ENCODE assay signal across 21 cellular contexts in genomic region chr2:80874374-80874773, GRCh38.
DNase-seq lines count a peak whose midpoint lies in the region; ATAC-seq, FAIRE-seq and TF ChIP-seq lines count a peak whose summit lies in the region.
"Had no signal": no experiment of that assay in that cellular context is flagged by ENCODE, and none has a peak within 500 bp of the region (broad histone marks: within the 10 kb centered on the region; RNA-seq: fewer than 3 reads in every experiment).

No MANE protein-coding gene starts in this region.

- peak; percentile 94 for ATAC-seq in GM23338
- ATAC-seq in activated CD4-positive, alpha-beta T cell treated with anti-CD3 and anti-CD28 coated beads for 36 hours = no peak
- ATAC-seq: A549, HepG2 had no signal

- H3K9ac ChIP-seq in HUES6 (ENCODE audit: low read length) (peak overlapping the region; percentile 34), H1 (replicated peaks in 1 of 4; ENCODE audit: extremely low read depth in 1 of 4, low read depth in 3 of 4, low read length in 3 of 4) (no peak overlapping the region)
- H3K9ac ChIP-seq: BLaER1 had no signal

- 0 out of 2 replicates have a peak, but pooled peaks cover 5% of the 10 kb centered on the region for H3K9me2 ChIP-seq in GM23338 (ENCODE audit: insufficient read depth)

- H3K27me3 Mint-ChIP-seq in GM23338 (ENCODE audit: insufficient read depth, low read depth, poor library complexity) = peaks cover 2% of the 10 kb centered on the region
- H3K27me3 Mint-ChIP-seq in activated CD4-positive, alpha-beta T cell treated with anti-CD3 and anti-CD28 coated beads for 36 hours = no peaks in the 10 kb centered on the region
- H3K27me3 Mint-ChIP-seq: CD4-positive, alpha-beta memory T cell; IgD-negative memory B cell had no signal

- no peak overlapping the region for H2AFZ ChIP-seq in GM23338
- H2AFZ ChIP-seq in H1 (ENCODE audit: low read length) = no peak overlapping the region

- intact Hi-C loops in activated CD4-positive, alpha-beta T cell treated with anti-CD3 and anti-CD28 coated beads for 36 hours (cut with DNase I, micrococcal nuclease) = no loop called here

- no peaks in the 10 kb centered on the region for H3K36me3 ChIP-seq in GM23338 (ENCODE audit: insufficient read depth)
- no peaks in the 10 kb centered on the region for H3K36me3 ChIP-seq in HUES6 (ENCODE audit: control insufficient read depth, insufficient read depth, low read length)
- no peaks in the 10 kb centered on the region for H3K36me3 ChIP-seq in H1 (ENCODE audit: control insufficient read depth in 2 of 4, insufficient read depth in 4 of 4, low read length in 3 of 4)
- H3K36me3 ChIP-seq: BLaER1 had no signal

- H2BK20ac ChIP-seq in H1 (ENCODE audit: low read length) = no peak overlapping the region

- no peak overlapping the region for H4K8ac ChIP-seq in H1 (ENCODE audit: extremely low read depth, insufficient read depth, low read length)

- FAIRE-seq in H1 (lab: Jason Lieb, UNC) = peak; percentile 13
- FAIRE-seq: A549, GM12892, GM18507, HepG2 had no signal

- 0 out of 2 replicates have a peak overlapping the region, but pooled peaks have one; percentile 3 for H3K4me3 ChIP-seq in GM23338
- peak overlapping the region; percentile 20 for H3K4me3 ChIP-seq in HUES6 (ENCODE audit: low read depth, low read length)
- H3K4me3 ChIP-seq in H1 (ENCODE audit: extremely low read depth in 1 of 4, insufficient read depth in 2 of 4, low read depth in 3 of 4, low read length in 4 of 4) = peak overlapping the region in 1 of 4 experiments; percentile 40; a peak in 2 of 8 replicates
- H3K4me3 ChIP-seq: A549, BLaER1 had no signal

- H2AK5ac ChIP-seq in H1 (ENCODE audit: low read depth, low read length) = no peak overlapping the region

- peak; percentile 43 for DNase-seq in GM23338 (ENCODE audit: low spot score)
- no peak for DNase-seq in H1 (ENCODE audit: low read depth in 1 of 2, low spot score in 2 of 2)
- DNase-seq in iPS-NIHi11 (ENCODE audit: low spot score) = peak; percentile 21
- DNase-seq in activated CD4-positive, alpha-beta T cell treated with anti-CD3 and anti-CD28 coated beads for 36 hours = no peak
- no peak for DNase-seq in AG20443 (ENCODE audit: low spot score)
- DNase-seq in RPMI8226 = no peak
- DNase-seq: CD4-positive, alpha-beta memory T cell; DMS153; DMS79; GDM1; GOT3; HCEC 1CT had no signal

- no peak overlapping the region for H3K56ac ChIP-seq in H1 (replicated peaks; ENCODE audit: insufficient read length, low read depth, low read length)

- H3K4ac ChIP-seq in H1 (replicated peaks; ENCODE audit: insufficient read length, low read depth, low read length) = no peak overlapping the region

- peak in 1 of 2 experiments; percentile 54; a peak in 1 of 3 replicates for TF ChIP-seq EP300 in H1 (IDR thresholded peaks at IDR 0.05; ENCODE audit: borderline replicate concordance in 1 of 2, low read depth in 2 of 2, low read length in 2 of 2)

- no peak overlapping the region for H2BK12ac ChIP-seq in H1 (ENCODE audit: low read depth, low read length)

- H3K18ac ChIP-seq in H1 (ENCODE audit: extremely low read depth, low read length) = no peak overlapping the region

- H2BK120ac ChIP-seq in H1 (replicated peaks; ENCODE audit: low read depth, low read length) = no peak overlapping the region

- 20% methylated on average over 2 of the region's 2 CpGs; no CpG with 5 or more reads in 1 of the 2 experiments for WGBS in H1 (ENCODE audit: extremely low coverage in 1 of 2, insufficient coverage in 1 of 2, insufficient read length in 1 of 2, insufficient replicate concordance in 2 of 2, low coverage in 1 of 2, low lambda C conversion rate in 2 of 2, missing lambda C conversion rate in 1 of 2), 2 experiments

- no peaks in the 10 kb centered on the region for H3K79me1 ChIP-seq in H1 (ENCODE audit: low read depth, low read length)

- TF ChIP-seq POLR2A in H1 (IDR thresholded peaks at IDR 0.05; ENCODE audit: control extremely low read depth in 1 of 2, low read depth in 2 of 2, low read length in 2 of 2) = no peak

- H3K27ac Mint-ChIP-seq in GM23338 = peak overlapping the region; percentile 82
- H3K27ac Mint-ChIP-seq in activated CD4-positive, alpha-beta T cell treated with anti-CD3 and anti-CD28 coated beads for 36 hours = no peak overlapping the region
- H3K27ac Mint-ChIP-seq: CD14-positive monocyte; CD4-positive, alpha-beta memory T cell; IgD-negative memory B cell had no signal

- peak overlapping the region; percentile 94 for H4K5ac ChIP-seq in H1 (ENCODE audit: insufficient read length, low read depth, low read length)

- no peak overlapping the region for H3K14ac ChIP-seq in H1 (ENCODE audit: insufficient read length)

- no peaks in the 10 kb centered on the region for H3F3A ChIP-seq in GM23338 (replicated peaks; ENCODE audit: low read depth)

- H3K4me3 Mint-ChIP-seq in GM23338 = peak overlapping the region; percentile 50
- no peak overlapping the region for H3K4me3 Mint-ChIP-seq in activated CD4-positive, alpha-beta T cell treated with anti-CD3 and anti-CD28 coated beads for 36 hours
- H3K4me3 Mint-ChIP-seq: CD14-positive monocyte; CD4-positive, alpha-beta memory T cell; IgD-negative memory B cell had no signal

- no peak for TF ChIP-seq RAD21 in H1 (IDR thresholded peaks at IDR 0.05 in 1 of 2, conservative IDR thresholded peaks at IDR 0.05 in 1 of 2; ENCODE audit: low read depth in 2 of 2, low read length in 2 of 2)

- H3K4me2 ChIP-seq in GM23338 = peak overlapping the region; percentile 0
- H3K4me2 ChIP-seq in H1 (ENCODE audit: insufficient read depth in 1 of 2, low read depth in 2 of 2, low read length in 2 of 2) = peak overlapping the region; percentile 37 to 39; a peak in 3 of 4 replicates
- H3K4me2 ChIP-seq: A549, BLaER1 had no signal

- POLR2A ChIA-PET in H1 (lab: Charles Lee; ENCODE audit: partially characterized antibody) = interaction anchor here (1.0 kb wide), 1 partner anchor 11 kb away, joined by 3 read pairs; no protein-coding TSS in a partner anchor
- POLR2A ChIA-PET in activated CD4-positive, alpha-beta T cell treated with anti-CD3 and anti-CD28 coated beads for 36 hours (lab: Charles Lee) = no interaction called here

- H3K79me2 ChIP-seq in GM23338 (replicated peaks; ENCODE audit: insufficient read depth) (no peaks in the 10 kb centered on the region), H1 (ENCODE audit: control insufficient read depth in 1 of 2, insufficient read depth in 2 of 2, low read length in 2 of 2) (no peaks in the 10 kb centered on the region)

- CTCF ChIA-PET in H1 (lab: Charles Lee; ENCODE audit: partially characterized antibody) = no interaction called here
- CTCF ChIA-PET in activated CD4-positive, alpha-beta T cell treated with anti-CD3 and anti-CD28 coated beads for 36 hours (lab: Charles Lee) = no interaction called here

- H3K4me1 Mint-ChIP-seq in GM23338 = peaks cover 49% of the 10 kb centered on the region
- no peaks in the 10 kb centered on the region for H3K4me1 Mint-ChIP-seq in activated CD4-positive, alpha-beta T cell treated with anti-CD3 and anti-CD28 coated beads for 36 hours
- H3K4me1 Mint-ChIP-seq: CD14-positive monocyte; CD4-positive, alpha-beta memory T cell; IgD-negative memory B cell had no signal

- no peak overlapping the region for H2BK15ac ChIP-seq in H1 (ENCODE audit: low read length)

- H3K9me3 Mint-ChIP-seq in GM23338 = no peaks in the 10 kb centered on the region; the same call in 2 of the 3 replicates
- peaks cover 24% of the 10 kb centered on the region for H3K9me3 Mint-ChIP-seq in activated CD4-positive, alpha-beta T cell treated with anti-CD3 and anti-CD28 coated beads for 36 hours (ENCODE audit: low read depth)

- H3K23ac ChIP-seq in H1 (ENCODE audit: insufficient read length) = no peak overlapping the region

- TF ChIP-seq CTCF in GM23338 (conservative IDR thresholded peaks at IDR 0.05; ENCODE audit: low read depth in 2 of 2) = no peak
- TF ChIP-seq CTCF in H1 (IDR thresholded peaks at IDR 0.05; ENCODE audit: control extremely low read depth in 1 of 3, insufficient read depth in 1 of 3, low read depth in 1 of 3, low read length in 3 of 3) = no peak

- H3K27me3 ChIP-seq in GM23338 (ENCODE audit: insufficient read depth) = no peaks in the 10 kb centered on the region
- H3K27me3 ChIP-seq in HUES6 (ENCODE audit: control insufficient read depth, insufficient read depth, low read length) = no peaks in the 10 kb centered on the region
- no peaks in the 10 kb centered on the region for H3K27me3 ChIP-seq in H1 (replicated peaks in 1 of 4; ENCODE audit: control insufficient read depth in 3 of 4, extremely low read depth in 1 of 4, insufficient read depth in 3 of 4, low read length in 3 of 4)
- H3K27me3 ChIP-seq: BLaER1 had no signal

- H3K4me1 ChIP-seq in GM23338 (ENCODE audit: insufficient read depth) = peaks cover 32% of the 10 kb centered on the region
- H3K4me1 ChIP-seq in HUES6 (ENCODE audit: control insufficient read depth, insufficient read depth, low read length) = peaks cover 28% of the 10 kb centered on the region
- H3K4me1 ChIP-seq in H1 (replicated peaks in 1 of 4; ENCODE audit: control insufficient read depth in 3 of 4, insufficient read depth in 4 of 4, low read length in 3 of 4) = peaks cover 0 to 25% (median 0%) of the 10 kb centered on the region in 4 experiments; a peak in 2 of 7 replicates
- H3K4me1 ChIP-seq: A549, BLaER1 had no signal

- no peaks in the 10 kb centered on the region for H3K9me3 ChIP-seq in HUES6 (ENCODE audit: control insufficient read depth, insufficient read depth, low read depth, low read length)
- no peaks in the 10 kb centered on the region; a peak in 1 of 4 replicates for H3K9me3 ChIP-seq in H1 (ENCODE audit: insufficient read depth in 2 of 2, low read depth in 1 of 2, low read length in 1 of 2)
- H3K9me3 ChIP-seq: A549, BLaER1 had no signal

- H4K20me1 ChIP-seq in GM23338 (replicated peaks; ENCODE audit: insufficient read depth) (no peaks in the 10 kb centered on the region), H1 (replicated peaks in 1 of 2; ENCODE audit: control insufficient read depth in 1 of 2, insufficient read depth in 2 of 2, low read length in 2 of 2) (no peaks in the 10 kb centered on the region)
- H4K20me1 ChIP-seq: BLaER1 had no signal

- no peak overlapping the region for H4K91ac ChIP-seq in H1 (replicated peaks; ENCODE audit: insufficient read length, low read length)

- no peak overlapping the region for H2BK5ac ChIP-seq in H1 (ENCODE audit: low read depth, low read length)

- H3K27ac ChIP-seq in GM23338 (ENCODE audit: low read depth) = peak overlapping the region; percentile 73
- H3K27ac ChIP-seq in HUES6 (ENCODE audit: low read depth, low read length) = peak overlapping the region; percentile 80; the same call in 1 of the 2 replicates
- no peak overlapping the region for H3K27ac ChIP-seq in H1 (ENCODE audit: low read depth, low read length)
- H3K27ac ChIP-seq: 22Rv1, A549, BLaER1 had no signal

- H3K36me3 Mint-ChIP-seq in GM23338 (ENCODE audit: low read depth) = peaks cover 2% of the 10 kb centered on the region; the same call in 2 of the 3 replicates
- H3K36me3 Mint-ChIP-seq in activated CD4-positive, alpha-beta T cell treated with anti-CD3 and anti-CD28 coated beads for 36 hours (ENCODE audit: low read depth) = no peaks in the 10 kb centered on the region
- H3K36me3 Mint-ChIP-seq: CD14-positive monocyte; CD4-positive, alpha-beta memory T cell; IgD-negative memory B cell had no signal

- no peaks in the 10 kb centered on the region for H3K23me2 ChIP-seq in H1 (ENCODE audit: low read depth, low read length)

TF ChIP-seq in GM23338, 12 proteins besides CTCF, POLR2A, EP300 and RAD21 (continues in another document):
- no peak for TF ChIP-seq EZH2 (IDR thresholded peaks at IDR 0.05; ENCODE audit: low read depth, unreplicated experiment)

Comparison
In these comparisons a context has a peak if more than half of its experiments do, and no peak if none do; other contexts are left out.
1. DNase-seq: peak in GM23338 (single experiment) and iPS-NIHi11 (single experiment); none in H1 (0 of 2), activated CD4-positive, alpha-beta T cell treated with anti-CD3 and anti-CD28 coated beads for 36 hours (single experiment), AG20443 (single experiment) and RPMI8226 (single experiment).